In genomic region chr6:106899697-106900096, GRCh38 we compare ENCODE assay signal across 2 cellular contexts.
TF ChIP-seq lines count a peak whose summit lies in the region.

No MANE protein-coding gene starts in this region.

TF ChIP-seq in HEK293, 187 proteins besides CTCF, POLR2A, EP300 and RAD21:
- peak; percentile 45; the same call in 1 of the 2 replicates for TF ChIP-seq SCRT2 (tag by site-specific recombination; IDR thresholded peaks at IDR 0.05)
- TF ChIP-seq PRDM10 (tag by site-specific recombination; IDR thresholded peaks at IDR 0.05) = no peak

TF ChIP-seq in K562, 482 proteins besides CTCF, POLR2A, EP300 and RAD21:
- TF ChIP-seq ZNF408 (CRISPR knock-in tag; IDR thresholded peaks at IDR 0.05; ENCODE audit: low read depth) = no peak
- TF ChIP-seq RBM17 (IDR thresholded peaks at IDR 0.05; ENCODE audit: borderline replicate concordance, low read depth, low read length) = no peak
- TF ChIP-seq CREB1 (IDR thresholded peaks at IDR 0.05) = no peak
- no peak for TF ChIP-seq CREB1 (CRISPR knock-in tag; IDR thresholded peaks at IDR 0.05)
- TF ChIP-seq ZNF175 (CRISPR knock-in tag; IDR thresholded peaks at IDR 0.05; ENCODE audit: low read depth) = no peak
- TF ChIP-seq KDM2B (CRISPR knock-in tag; IDR thresholded peaks at IDR 0.05) = no peak
- TF ChIP-seq SMARCA4 (IDR thresholded peaks at IDR 0.05) = no peak
- no peak for TF ChIP-seq ZNF57 (CRISPR knock-in tag; IDR thresholded peaks at IDR 0.05)
- TF ChIP-seq CAMTA2 (CRISPR knock-in tag; conservative IDR thresholded peaks at IDR 0.05) = no peak
- TF ChIP-seq CBX8 (IDR thresholded peaks at IDR 0.05; ENCODE audit: borderline replicate concordance, extremely low read depth, low read depth, low read length, poor library complexity, severe bottlenecking) = no peak
- TF ChIP-seq SAFB2 (IDR thresholded peaks at IDR 0.05; ENCODE audit: borderline replicate concordance, low read depth, low read length, severe bottlenecking) = no peak
- no peak for TF ChIP-seq E2F5 (CRISPR knock-in tag; IDR thresholded peaks at IDR 0.05)
- TF ChIP-seq ZNF3 (CRISPR knock-in tag; IDR thresholded peaks at IDR 0.05) = no peak
- no peak for TF ChIP-seq ZBTB17 (CRISPR knock-in tag; IDR thresholded peaks at IDR 0.05)
- no peak for TF ChIP-seq RBFOX2 (IDR thresholded peaks at IDR 0.05; ENCODE audit: low read depth, low read length)
